Comparison of ENCODE assay signal across 23 cellular contexts in the genomic region with DNA sequence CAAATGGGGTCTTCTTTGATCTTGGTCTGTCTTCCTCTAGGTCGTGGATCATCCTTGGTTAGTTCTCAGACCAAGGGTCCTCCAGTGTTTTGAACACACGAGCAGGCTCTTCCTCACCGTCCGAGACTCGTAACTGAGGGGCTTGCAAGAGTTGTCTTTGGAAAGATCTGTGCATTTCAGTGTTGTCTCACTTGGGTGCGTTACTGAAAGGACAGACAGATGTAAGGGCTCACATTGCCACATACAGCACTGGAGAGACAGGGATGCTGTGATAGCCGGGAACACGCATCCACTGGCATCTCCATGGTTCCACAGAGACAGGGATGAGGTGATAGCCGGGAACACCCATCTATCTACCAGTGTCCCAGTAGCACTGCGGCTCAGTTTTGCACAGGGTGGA. TPM values are rescaled to one million over a fixed set of nuclear protein-coding genes. Genes with fewer than 3 reads are reported as not detected.
DNase-seq lines count a peak whose midpoint lies in the region; ATAC-seq and TF ChIP-seq lines count a peak whose summit lies in the region.
"Had no signal": no experiment of that assay in that cellular context is flagged by ENCODE, and none has a peak within 500 bp of the region (broad histone marks: within the 10 kb centered on the region; RNA-seq: fewer than 3 reads in every experiment).

No MANE protein-coding gene starts in this region.

- no peaks in the 10 kb centered on the region for H3K4me1 ChIP-seq in vagina
- H3K4me1 ChIP-seq: Caco-2, Peyer's patch had no signal

- no peak overlapping the region for H3K27ac ChIP-seq in vagina
- H3K27ac ChIP-seq: BLaER1, HL-60, Peyer's patch had no signal

- TF ChIP-seq CTCF in natural killer cell (IDR thresholded peaks at IDR 0.05) (no peak), vagina (IDR thresholded peaks at IDR 0.05) (no peak)

- H3K9me3 Mint-ChIP-seq in natural killer cell (no peaks in the 10 kb centered on the region), immature natural killer cell (no peaks in the 10 kb centered on the region)
- H3K9me3 Mint-ChIP-seq in natural killer cell treated with Interleukin-12 subunit alpha and Interleukin-12 subunit beta and Interleukin-15 and Interleukin-18, amount 100 ng/mL, for 72 hours: no peaks in the 10 kb centered on the region
- H3K9me3 Mint-ChIP-seq: CD4-positive, alpha-beta T cell had no signal

- no peak for TF ChIP-seq POLR2A in vagina (IDR thresholded peaks at IDR 0.05)

- H3K27me3 ChIP-seq in vagina: no peaks in the 10 kb centered on the region
- H3K27me3 ChIP-seq: BLaER1, Peyer's patch had no signal

- no peak overlapping the region for H3K4me3 ChIP-seq in vagina
- H3K4me3 ChIP-seq: BLaER1, Peyer's patch had no signal

- H3K4me3 Mint-ChIP-seq in natural killer cell (peak overlapping the region; percentile 28), immature natural killer cell (peak overlapping the region in 3 of 5 donors; percentile 0 to 26 (median 9))
- H3K4me3 Mint-ChIP-seq in natural killer cell treated with Interleukin-12 subunit alpha and Interleukin-12 subunit beta and Interleukin-15 and Interleukin-18, amount 100 ng/mL, for 72 hours: no peak overlapping the region
- H3K4me3 Mint-ChIP-seq: CD4-positive, alpha-beta T cell had no signal

- no peaks in the 10 kb centered on the region for H3K36me3 Mint-ChIP-seq in natural killer cell
- no peaks in the 10 kb centered on the region for H3K36me3 Mint-ChIP-seq in natural killer cell treated with Interleukin-12 subunit alpha and Interleukin-12 subunit beta and Interleukin-15 and Interleukin-18, amount 100 ng/mL, for 72 hours
- peaks cover 0 to 4% (median 0%) of the 10 kb centered on the region in 3 donors for H3K36me3 Mint-ChIP-seq in immature natural killer cell

- H3K27me3 Mint-ChIP-seq in natural killer cell (ENCODE audit: low read depth in 2 of 2) (no peaks in the 10 kb centered on the region), immature natural killer cell (ENCODE audit: low read depth in 3 of 3) (peaks cover 7 to 10% (median 8%) of the 10 kb centered on the region in 3 donors)
- no peaks in the 10 kb centered on the region for H3K27me3 Mint-ChIP-seq in natural killer cell treated with Interleukin-12 subunit alpha and Interleukin-12 subunit beta and Interleukin-15 and Interleukin-18, amount 100 ng/mL, for 72 hours
- H3K27me3 Mint-ChIP-seq: CD4-positive, alpha-beta T cell had no signal

- H3K27ac Mint-ChIP-seq in natural killer cell: peak overlapping the region in 1 of 2 donors; percentile 58
- no peak overlapping the region for H3K27ac Mint-ChIP-seq in natural killer cell treated with Interleukin-12 subunit alpha and Interleukin-12 subunit beta and Interleukin-15 and Interleukin-18, amount 100 ng/mL, for 72 hours
- H3K27ac Mint-ChIP-seq in immature natural killer cell: peak overlapping the region in 4 of 6 donors; percentile 43 to 89 (median 80)
- H3K27ac Mint-ChIP-seq: CD4-positive, alpha-beta T cell had no signal

- H3K36me3 ChIP-seq in vagina: no peaks in the 10 kb centered on the region
- H3K36me3 ChIP-seq: BLaER1, Peyer's patch had no signal

- no peaks in the 10 kb centered on the region for H3K9me3 ChIP-seq in vagina
- H3K9me3 ChIP-seq: BLaER1, Caco-2, Peyer's patch had no signal

- ATAC-seq in natural killer cell (no peak), HG03135 (IDR thresholded peaks at IDR 0.05; ENCODE audit: unreplicated experiment) (no peak)
- ATAC-seq in natural killer cell treated with Interleukin-12 subunit alpha and Interleukin-12 subunit beta and Interleukin-15 and Interleukin-18, amount 100 ng/mL, for 72 hours: no peak

- intact Hi-C loops in natural killer cell (cut with micrococcal nuclease): no loop called here
- intact Hi-C loops in vagina (cut with DNase I): no loop called here

- DNase-seq in natural killer cell (no peak), immature natural killer cell (no peak), vagina (ENCODE audit: extremely low spot score in 2 of 2) (peak; percentile 58 to 61), cerebellar cortex (ENCODE audit: low spot score) (no peak)
- DNase-seq in natural killer cell treated with Interleukin-12 subunit alpha and Interleukin-12 subunit beta and Interleukin-15 and Interleukin-18, amount 100 ng/mL, for 72 hours (ENCODE audit: low spot score): no peak
- peak; percentile 20 for DNase-seq in activated CD8-positive, alpha-beta memory T cell treated with anti-CD3 and anti-CD28 coated beads, Interleukin-2, amount 50 U/mL, for 48 hours
- DNase-seq: ACHN; Caco-2; CD4-positive, alpha-beta T cell; DMS 273 treated with DMSO at 0.1 percent for 48 hours; DMS79 treated with DMSO at 0.1 percent for 48 hours; KG1; NCI-H1105; NCI-H146; NCI-H2029; NCI-H2171; NCI-H446; NCI-H526; Peyer's patch had no signal

- peaks cover 31 to 40% of the 10 kb centered on the region in 2 donors for H3K4me1 Mint-ChIP-seq in natural killer cell
- peaks cover 31 to 36% of the 10 kb centered on the region in 2 donors for H3K4me1 Mint-ChIP-seq in natural killer cell treated with Interleukin-12 subunit alpha and Interleukin-12 subunit beta and Interleukin-15 and Interleukin-18, amount 100 ng/mL, for 72 hours (ENCODE audit: low read depth in 2 of 2)
- peaks cover 38 to 52% of the 10 kb centered on the region in 2 donors for H3K4me1 Mint-ChIP-seq in immature natural killer cell

RNA-seq across cellular contexts. Expression of a gene that starts 15.7 kb away (rescaled TPM):
- total RNA-seq in natural killer cell: 1 to 10 TPM in 1 of 3 donors, under 1 TPM in 2; 0.57 to 3.3 (median 0.61) TPM
- total RNA-seq in natural killer cell treated with Interleukin-12 subunit alpha and Interleukin-12 subunit beta and Interleukin-15 and Interleukin-18, amount 100 ng/mL, for 72 hours: 10 to 100 TPM in 1 of 2 donors, 1 to 10 TPM in 1; 1.7 to 15.0 TPM
- 1 to 10 TPM in 2 of 3 donors, not detected in 1; 1.4 to 1.7 TPM for polyA plus RNA-seq in immature natural killer cell
- total RNA-seq in vagina: 2.0 TPM
- total RNA-seq: OCI-LY7 had no signal

Comparison
In these comparisons a context has a peak if more than half of its experiments do, and no peak if none do; other contexts are left out.
1. DNase-seq: peak in activated CD8-positive, alpha-beta memory T cell treated with anti-CD3 and anti-CD28 coated beads, Interleukin-2, amount 50 U/mL, for 48 hours (single experiment) and vagina (2 of 2); none in natural killer cell (single experiment), natural killer cell treated with Interleukin-12 subunit alpha and Interleukin-12 subunit beta and Interleukin-15 and Interleukin-18, amount 100 ng/mL, for 72 hours (single experiment), immature natural killer cell (0 of 3) and cerebellar cortex (single experiment).
2. H3K27ac Mint-ChIP-seq: peak in immature natural killer cell (4 of 6); none in natural killer cell treated with Interleukin-12 subunit alpha and Interleukin-12 subunit beta and Interleukin-15 and Interleukin-18, amount 100 ng/mL, for 72 hours (0 of 2).